ENCODE assay signal across 15 cellular contexts in the genomic region with DNA sequence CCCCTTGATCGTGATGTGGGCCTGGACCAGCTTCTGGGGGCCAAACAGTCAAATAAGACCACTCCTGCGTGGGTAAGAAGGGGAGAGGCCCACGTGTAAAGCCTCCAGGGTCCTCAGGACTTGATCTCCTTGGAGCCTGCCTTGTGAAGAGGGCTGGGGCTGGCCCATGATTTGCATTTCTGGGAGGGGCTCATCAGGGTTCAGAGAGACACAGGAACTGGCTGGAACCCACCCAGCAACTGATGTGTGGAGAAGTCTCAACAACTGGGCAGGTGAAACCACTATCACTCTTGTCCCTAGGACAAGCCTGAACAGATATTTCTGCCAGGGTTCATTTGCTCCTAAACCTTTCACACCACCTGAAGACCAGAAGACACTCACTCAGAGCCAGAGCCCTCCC.
A peak's percentile ranks its signal among the peaks of the same experiment; 100 is the strongest.
DNase-seq lines count a peak whose midpoint lies in the region; ATAC-seq and TF ChIP-seq lines count a peak whose summit lies in the region.
"Had no signal": no experiment of that assay in that cellular context is flagged by ENCODE, and none has a peak within 500 bp of the region (broad histone marks: within the 10 kb centered on the region; RNA-seq: fewer than 3 reads in every experiment).

No MANE protein-coding gene starts in this region.

- no peaks in the 10 kb centered on the region for H4K20me1 ChIP-seq in BLaER1

- H3K4me2 ChIP-seq in BLaER1, result peak overlapping the region; percentile 86

- peaks cover 37% of the 10 kb centered on the region for H3K36me3 ChIP-seq in BLaER1
- peaks cover 23% of the 10 kb centered on the region for H3K36me3 ChIP-seq in NT2/D1 (ENCODE audit: insufficient read depth, insufficient read length, low read length)
- peaks cover 0 to 21% (median 10%) of the 10 kb centered on the region in 4 donors for H3K36me3 ChIP-seq in stomach
- H3K36me3 ChIP-seq: Peyer's patch had no signal

- H3K4me3 ChIP-seq in BLaER1 (peak overlapping the region; percentile 60), NT2/D1 (ENCODE audit: insufficient read length, low read depth) (no peak overlapping the region), stomach (no peak overlapping the region)
- H3K4me3 ChIP-seq: Peyer's patch had no signal

- H3K27me3 ChIP-seq in BLaER1 (no peaks in the 10 kb centered on the region), NT2/D1 (ENCODE audit: insufficient read depth, insufficient read length) (no peaks in the 10 kb centered on the region), stomach (no peaks in the 10 kb centered on the region)
- H3K27me3 ChIP-seq: Peyer's patch had no signal

- H3K27ac ChIP-seq in BLaER1, result peak overlapping the region; percentile 89
- no peak overlapping the region for H3K27ac ChIP-seq in stomach
- H3K27ac ChIP-seq: Peyer's patch had no signal

- H3K27ac Mint-ChIP-seq in nephron, result peak overlapping the region; percentile 81 to 94 (median 88)

- TF ChIP-seq CTCF in nephron (IDR thresholded peaks at IDR 0.05; ENCODE audit: unreplicated experiment in 3 of 3), result no peak
- no peak for TF ChIP-seq CTCF in stomach (IDR thresholded peaks at IDR 0.05)

- TF ChIP-seq POLR2A in stomach (IDR thresholded peaks at IDR 0.05), result no peak

- intact Hi-C loops in stomach (cut with DNase I; ENCODE audit: low total_unique reads), result no loop called here

- no peak for TF ChIP-seq EP300 in stomach (IDR thresholded peaks at IDR 0.05)

- peaks cover 2% of the 10 kb centered on the region for H3K9me3 Mint-ChIP-seq in nephron

- H3K9ac ChIP-seq in BLaER1 (peak overlapping the region; percentile 77), NT2/D1 (ENCODE audit: insufficient read length, low read depth) (peak overlapping the region; percentile 58)

- peaks cover 39% of the 10 kb centered on the region for H3K36me3 Mint-ChIP-seq in nephron (ENCODE audit: low read depth)
- H3K36me3 Mint-ChIP-seq: CD14-positive monocyte had no signal

- H3K4me3 Mint-ChIP-seq in nephron, result peak overlapping the region in 1 of 3 experiments; percentile 46
- H3K4me3 Mint-ChIP-seq: CD14-positive monocyte had no signal

- peaks cover 4% of the 10 kb centered on the region for H3K27me3 Mint-ChIP-seq in nephron (ENCODE audit: low read depth)

- WGBS in stomach, 5 donors, result 61 to 92% (median 78%) methylated on average over 2 to 3 of the region's 3 CpGs

- H3K9me3 ChIP-seq in BLaER1 (peaks cover 14% of the 10 kb centered on the region), NT2/D1 (ENCODE audit: insufficient read depth, low read length) (peaks cover 5% of the 10 kb centered on the region; the same call in 1 of the 2 replicates), stomach (peaks cover 0 to 8% (median 5%) of the 10 kb centered on the region in 4 donors)
- H3K9me3 ChIP-seq: Caco-2, Peyer's patch had no signal

- ATAC-seq in GM18502 (IDR thresholded peaks at IDR 0.05; ENCODE audit: poor library complexity, unreplicated experiment), result no peak

- DNase-seq in GM19240 (ENCODE audit: insufficient read length, low spot score) (peak; percentile 23), NT2/D1 (ENCODE audit: low read depth, low spot score) (no peak), DMS153 (lab: John Stamatoyannopoulos, UW) (no peak), NCI-H146 (lab: John Stamatoyannopoulos, UW) (no peak), stomach (no peak)
- DNase-seq: Caco-2, DMS79, GDM1, NCI-H1436 treated with DMSO at 0.1 percent for 48 hours, Peyer's patch, SHP77 treated with DMSO at 0.1 percent for 48 hours had no signal

- H3K4me1 ChIP-seq in BLaER1 (peaks cover 80% of the 10 kb centered on the region), NT2/D1 (ENCODE audit: insufficient read depth, insufficient read length) (peaks cover 24% of the 10 kb centered on the region), stomach (peaks cover 13 to 30% (median 19%) of the 10 kb centered on the region in 4 donors)
- H3K4me1 ChIP-seq: Caco-2 had no signal

- H3K4me1 Mint-ChIP-seq in nephron, result peaks cover 62% of the 10 kb centered on the region
- H3K4me1 Mint-ChIP-seq: CD14-positive monocyte had no signal
